36 cellular contexts compared by ENCODE assay signal in the genomic region with DNA sequence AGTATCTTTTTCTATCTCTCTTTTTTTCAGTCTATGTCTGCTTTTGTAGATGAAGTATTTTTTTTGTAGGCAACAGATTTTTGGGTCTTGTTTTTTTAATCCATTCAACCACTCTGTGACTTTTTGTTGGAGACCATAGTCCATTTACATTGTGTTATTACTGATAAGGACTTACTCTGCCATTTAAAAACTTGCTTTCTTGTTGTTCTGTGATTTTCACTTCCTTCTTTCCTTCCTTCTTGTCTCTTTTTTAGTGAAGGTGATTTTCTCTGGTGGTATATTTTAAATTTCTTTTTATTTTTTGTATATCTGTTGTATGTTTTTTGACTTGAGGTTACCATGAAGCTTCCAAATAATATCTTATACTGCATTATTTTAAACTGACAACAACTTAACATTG.
"Had no signal": no experiment of that assay in that cellular context is flagged by ENCODE, and none has a peak within 500 bp of the region (broad histone marks: within the 10 kb centered on the region; RNA-seq: fewer than 3 reads in every experiment).

No MANE protein-coding gene starts in this region.

- H3K9me3 ChIP-seq: ascending aorta had no signal

- H3K36me3 ChIP-seq: WERI-Rb-1 had no signal

- ATAC-seq: activated CD8-positive, alpha-beta memory T cell treated with anti-CD3 and anti-CD28 coated beads, Interleukin-2, amount 10 ng/mL, durations not matched to agents 7 days and 5 days; Right ventricle myocardium inferior; SK-N-SH treated with all-trans-retinoic acid at 6 μM for 48 hours had no signal

- H3K27ac ChIP-seq: ascending aorta, cardiac muscle cell, PC-9, RWPE1, WERI-Rb-1 had no signal

- H3K4me2 ChIP-seq: PC-9 had no signal

- H3K27me3 ChIP-seq: ascending aorta, cardiac muscle cell had no signal

- H2AFZ ChIP-seq: PC-9 had no signal

- H3K4me1 ChIP-seq: ascending aorta had no signal

- DNase-seq: activated CD4-positive, alpha-beta memory T cell treated with anti-CD3 and anti-CD28 coated beads, Interleukin-2, amount 10 ng/mL, durations not matched to agents 7 days and 5 days; activated CD4-positive, alpha-beta T cell treated with anti-CD3 and anti-CD28 coated beads for 1 hour; activated CD4-positive, alpha-beta T cell treated with anti-CD3 and anti-CD28 coated beads for 48 hours; activated CD4-positive, CD25-positive, alpha-beta regulatory T cell; activated CD8-positive, alpha-beta memory T cell treated with anti-CD3 and anti-CD28 coated beads for 24 hours; activated CD8-positive, alpha-beta memory T cell treated with anti-CD3 and anti-CD28 coated beads, Interleukin-2, amount 10 ng/mL, durations not matched to agents 7 days and 5 days; activated CD8-positive, alpha-beta memory T cell treated with anti-CD3 and anti-CD28 coated beads, Interleukin-2, amount 50 U/mL, for 48 hours; activated gamma-delta T cell; activated naive CD4-positive, alpha-beta T cell treated with Interleukin-2 at 50 U/mL for 16 hours; activated naive CD8-positive, alpha-beta T cell treated with anti-CD3 and anti-CD28 coated beads, Interleukin-2, amount 10 ng/mL, durations not matched to agents 7 days and 5 days; activated T-cell treated with anti-CD3 and anti-CD28 coated beads, Interleukin-2, amount 50 U/mL, for 1 hour; amygdala; Karpas-422; NCI-H1048; NCI-H1105 treated with DMSO at 0.1 percent for 48 hours; NCI-H1436; NCI-H1694 treated with DMSO at 0.1 percent for 48 hours; NCI-H2029; NCI-H2171; NCI-H510A; NCI-H526; NCI-H748 treated with DMSO at 0.1 percent for 48 hours; NK-92 treated with Interleukin-12 subunit alpha and Interleukin-12 subunit beta, amount 100 ng/mL, for 24 hours; PC-9; SIG-M5; SW 1271; T-helper 1 cell; T-helper 2 cell; T-helper 9 cell; WERI-Rb-1 had no signal

- H3K4me3 ChIP-seq: ascending aorta, cardiac muscle cell, PC-9 had no signal

- FAIRE-seq: RCC 7860 had no signal
